In the genomic region with DNA sequence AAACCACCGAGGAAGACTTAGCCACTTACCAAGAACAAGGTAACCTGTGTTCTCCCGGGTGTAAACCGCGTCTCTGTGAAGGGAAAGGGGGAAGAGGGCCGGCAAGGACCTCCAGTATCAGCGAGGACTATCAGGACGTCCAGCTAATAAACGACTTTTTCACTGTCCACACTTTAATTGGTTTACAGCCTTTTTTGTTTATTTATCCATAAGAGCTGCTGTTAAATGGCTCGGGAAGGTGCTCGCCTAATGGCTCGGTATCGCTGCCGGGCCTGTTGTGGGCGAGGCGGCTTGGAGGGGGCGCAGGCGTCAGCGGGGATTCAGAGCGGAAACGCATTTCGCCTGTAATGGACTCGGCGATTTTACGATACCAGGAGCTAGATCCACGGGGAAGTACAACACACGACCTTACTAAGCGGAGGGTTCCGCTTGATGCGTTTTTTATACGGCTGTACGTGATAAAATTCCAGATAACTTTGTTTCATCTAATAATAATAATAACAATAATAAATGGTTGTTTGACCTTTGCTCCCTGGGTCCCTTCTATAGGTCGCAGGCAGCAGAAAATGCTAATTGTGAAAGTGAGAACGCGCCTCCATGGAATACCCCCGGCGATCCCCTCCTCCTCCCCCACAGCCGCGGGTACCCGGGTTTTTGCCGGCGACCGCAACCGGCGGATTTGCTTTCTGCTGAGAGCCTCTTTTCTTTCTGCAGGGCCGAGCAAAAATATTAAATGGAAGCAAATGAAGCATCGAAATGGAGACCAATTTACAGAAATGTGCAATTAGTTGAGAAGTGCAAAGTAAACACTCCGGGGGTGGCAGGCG, we compare ENCODE assay signal across 14 cellular contexts. TPM values are rescaled to one million over a fixed set of nuclear protein-coding genes. Genes with fewer than 3 reads are reported as not detected.
DNase-seq lines count a peak whose midpoint lies in the region; ATAC-seq, FAIRE-seq and TF ChIP-seq lines count a peak whose summit lies in the region.
"Had no signal": no experiment of that assay in that cellular context is flagged by ENCODE, and none has a peak within 500 bp of the region (broad histone marks: within the 10 kb centered on the region; RNA-seq: fewer than 3 reads in every experiment).

No MANE protein-coding gene starts in this region.

- H3K4me3 ChIP-seq in HEK293 (ENCODE audit: low read depth, low read length) (no peak overlapping the region), astrocyte (ENCODE audit: insufficient read depth, low read depth, low read length) (no peak overlapping the region), upper lobe of right lung (no peak overlapping the region)

- H3K36me3 Mint-ChIP-seq in astrocyte (ENCODE audit: low read depth, unreplicated experiment), result no peaks in the 10 kb centered on the region
- no peaks in the 10 kb centered on the region for H3K36me3 Mint-ChIP-seq in natural killer cell treated with Interleukin-12 subunit alpha and Interleukin-12 subunit beta and Interleukin-15 and Interleukin-18, amount 100 ng/mL, for 72 hours

- intact Hi-C loops in upper lobe of right lung (cut with DNase I), result no loop called here

- H3K4me2 ChIP-seq in astrocyte (ENCODE audit: low read length), result no peak overlapping the region

- no peak overlapping the region for H3K9ac ChIP-seq in astrocyte (ENCODE audit: low read length)
- H3K9ac ChIP-seq: parathyroid adenoma had no signal

- DNase-seq in ELF-1 (ENCODE audit: low read depth, low spot score) (peak; percentile 73), astrocyte (ENCODE audit: low read depth) (no peak), upper lobe of right lung (no peak), occipital lobe (lab: John Stamatoyannopoulos, UW) (no peak)
- no peak for DNase-seq in natural killer cell treated with Interleukin-12 subunit alpha and Interleukin-12 subunit beta and Interleukin-15 and Interleukin-18, amount 100 ng/mL, for 72 hours (ENCODE audit: low spot score)
- DNase-seq: activated CD4-positive, alpha-beta T cell treated with anti-CD3 and anti-CD28 coated beads for 48 hours; GOT3; NCI-H226; SIG-M5 had no signal

- TF ChIP-seq CTCF in HEK293 (tag by site-specific recombination; IDR thresholded peaks at IDR 0.05) (no peak), astrocyte (IDR thresholded peaks at IDR 0.05; ENCODE audit: insufficient read depth, low read depth, low read length) (no peak), upper lobe of right lung (IDR thresholded peaks at IDR 0.05) (no peak)

- no peak overlapping the region for H2AFZ ChIP-seq in astrocyte (ENCODE audit: low read depth, low read length)
- H2AFZ ChIP-seq: parathyroid adenoma had no signal

- FAIRE-seq in astrocyte (lab: Jason Lieb, UNC), result no peak

- H4K20me1 ChIP-seq in astrocyte (ENCODE audit: insufficient read depth, low read length), result no peaks in the 10 kb centered on the region

- no peak for ATAC-seq in natural killer cell treated with Interleukin-12 subunit alpha and Interleukin-12 subunit beta and Interleukin-15 and Interleukin-18, amount 100 ng/mL, for 72 hours
- ATAC-seq in upper lobe of right lung (no peak), HG02981 (IDR thresholded peaks at IDR 0.05; ENCODE audit: unreplicated experiment) (no peak), GM18858 (IDR thresholded peaks at IDR 0.05; ENCODE audit: unreplicated experiment) (no peak)

- H3K36me3 ChIP-seq in HEK293 (ENCODE audit: control insufficient read depth in 2 of 2, insufficient read depth in 1 of 2, low read length in 2 of 2) (peaks cover 0 to under 1% of the 10 kb centered on the region in 2 experiments; a peak in 1 of 3 replicates), astrocyte (ENCODE audit: insufficient read depth, low read length) (no peaks in the 10 kb centered on the region), upper lobe of right lung (no peaks in the 10 kb centered on the region)
- H3K36me3 ChIP-seq: tibial nerve had no signal

- H3K4me1 ChIP-seq in HEK293 (ENCODE audit: control insufficient read depth, insufficient read depth, low read length) (no peaks in the 10 kb centered on the region), astrocyte (ENCODE audit: insufficient read depth, low read length) (peaks cover 4% of the 10 kb centered on the region), upper lobe of right lung (peaks cover 35% of the 10 kb centered on the region)
- H3K4me1 ChIP-seq: parathyroid adenoma had no signal

- H3K9me3 ChIP-seq in HEK293 (ENCODE audit: control insufficient read depth, insufficient read depth, low read depth, low read length), result no peaks in the 10 kb centered on the region
- H3K9me3 ChIP-seq in astrocyte (ENCODE audit: insufficient read depth, low read depth, low read length), result peaks cover 3% of the 10 kb centered on the region
- no peaks in the 10 kb centered on the region for H3K9me3 ChIP-seq in upper lobe of right lung
- H3K9me3 ChIP-seq: tibial nerve had no signal

- CTCF ChIA-PET in HEK293 (lab: Yijun Ruan, JAX), result no interaction called here

- H3K27me3 Mint-ChIP-seq in astrocyte (ENCODE audit: low read depth, unreplicated experiment), result peaks cover 73% of the 10 kb centered on the region
- H3K27me3 Mint-ChIP-seq in natural killer cell treated with Interleukin-12 subunit alpha and Interleukin-12 subunit beta and Interleukin-15 and Interleukin-18, amount 100 ng/mL, for 72 hours, result peaks cover 41 to 53% of the 10 kb centered on the region in 2 donors

- no peaks in the 10 kb centered on the region for H3K79me2 ChIP-seq in astrocyte (ENCODE audit: insufficient read depth, low read length)
- H3K79me2 ChIP-seq: parathyroid adenoma had no signal

- H3K4me3 Mint-ChIP-seq in astrocyte (ENCODE audit: unreplicated experiment), result no peak overlapping the region
- H3K4me3 Mint-ChIP-seq in natural killer cell treated with Interleukin-12 subunit alpha and Interleukin-12 subunit beta and Interleukin-15 and Interleukin-18, amount 100 ng/mL, for 72 hours, result peak overlapping the region; percentile 48

- peak overlapping the region; percentile 88 for H3K27ac Mint-ChIP-seq in astrocyte (ENCODE audit: unreplicated experiment)
- no peak overlapping the region for H3K27ac Mint-ChIP-seq in natural killer cell treated with Interleukin-12 subunit alpha and Interleukin-12 subunit beta and Interleukin-15 and Interleukin-18, amount 100 ng/mL, for 72 hours

- H3K27me3 ChIP-seq in astrocyte (ENCODE audit: insufficient read depth, low read length) (peaks cover 72% of the 10 kb centered on the region), upper lobe of right lung (peaks cover 99% of the 10 kb centered on the region)

- no peak overlapping the region for H3K27ac ChIP-seq in HEK293 (ENCODE audit: extremely low read depth, low read depth, low read length)
- no peak overlapping the region for H3K27ac ChIP-seq in astrocyte (ENCODE audit: low read depth, low read length)
- no peak overlapping the region for H3K27ac ChIP-seq in upper lobe of right lung
- H3K27ac ChIP-seq: parathyroid adenoma, tibial nerve had no signal

- H3K4me1 Mint-ChIP-seq in astrocyte (ENCODE audit: low read depth, unreplicated experiment), result no peaks in the 10 kb centered on the region
- H3K4me1 Mint-ChIP-seq in natural killer cell treated with Interleukin-12 subunit alpha and Interleukin-12 subunit beta and Interleukin-15 and Interleukin-18, amount 100 ng/mL, for 72 hours (ENCODE audit: low read depth in 2 of 2), result peaks cover 10 to 25% of the 10 kb centered on the region in 2 donors

- H3K9me3 Mint-ChIP-seq in astrocyte (ENCODE audit: unreplicated experiment), result peaks cover 8% of the 10 kb centered on the region
- no peaks in the 10 kb centered on the region for H3K9me3 Mint-ChIP-seq in natural killer cell treated with Interleukin-12 subunit alpha and Interleukin-12 subunit beta and Interleukin-15 and Interleukin-18, amount 100 ng/mL, for 72 hours

- POLR2A ChIA-PET in HEK293 (lab: Yijun Ruan, JAX), result no interaction called here

TF ChIP-seq in HEK293, 187 proteins besides CTCF, POLR2A, EP300 and RAD21:
- no peak for TF ChIP-seq ATF2 (tag by site-specific recombination; IDR thresholded peaks at IDR 0.05; ENCODE audit: low read depth)
- peak; percentile 68; the same call in 1 of the 2 replicates for TF ChIP-seq TRIM28 (IDR thresholded peaks at IDR 0.05; ENCODE audit: borderline replicate concordance, low read length)

RNA-seq across cellular contexts. Expression of gene PDX1, which starts 2.5 kb away (rescaled TPM):
- total RNA-seq in astrocyte, result not detected in 2 replicates
- total RNA-seq in natural killer cell treated with Interleukin-12 subunit alpha and Interleukin-12 subunit beta and Interleukin-15 and Interleukin-18, amount 100 ng/mL, for 72 hours, result not detected
- not detected for total RNA-seq in upper lobe of right lung
- total RNA-seq in occipital lobe, result not detected

RNA-seq across cellular contexts. Expression of gene CDX2, which starts 51.8 kb away (rescaled TPM):
- total RNA-seq in astrocyte (not detected in 2 replicates), upper lobe of right lung (not detected), occipital lobe (not detected)
- not detected for total RNA-seq in natural killer cell treated with Interleukin-12 subunit alpha and Interleukin-12 subunit beta and Interleukin-15 and Interleukin-18, amount 100 ng/mL, for 72 hours
- total RNA-seq: tibial nerve had no signal
